ENCODE assay signal across 1 cellular context in the genomic region with DNA sequence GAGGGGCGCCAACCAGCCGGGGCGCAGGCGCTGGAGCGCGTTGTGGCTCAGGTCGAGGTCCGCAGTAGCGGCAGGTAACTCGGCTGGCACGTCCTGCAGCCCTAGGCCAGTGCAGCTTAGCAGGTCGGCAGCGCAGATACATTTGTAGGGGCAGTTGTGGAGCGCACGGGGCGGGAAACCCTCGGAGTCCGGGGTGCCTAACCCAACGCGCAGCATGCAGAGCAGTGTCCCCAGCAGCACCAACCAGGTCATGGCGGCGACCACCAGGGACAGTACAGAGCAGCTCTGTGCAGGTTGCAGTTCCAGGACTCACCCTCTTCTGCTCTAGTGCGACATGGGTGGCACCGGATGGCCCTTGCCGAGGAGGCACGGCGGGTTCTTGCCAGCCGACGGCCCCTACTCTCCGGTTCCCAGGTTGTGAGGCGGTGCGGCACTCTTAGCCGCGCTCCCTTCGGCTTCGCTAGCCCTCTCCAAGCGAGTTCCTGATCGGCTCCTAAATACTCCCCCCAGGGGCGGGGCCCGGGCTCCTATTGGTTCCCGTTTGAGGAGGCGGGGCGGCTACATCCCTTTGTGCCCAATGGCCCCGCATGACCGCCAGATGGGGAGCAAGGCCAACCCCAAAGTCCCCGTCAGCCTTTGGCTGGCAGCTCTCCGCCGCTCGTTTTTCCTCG.
TF ChIP-seq lines count a peak whose summit lies in the region.

A gene with protein sequence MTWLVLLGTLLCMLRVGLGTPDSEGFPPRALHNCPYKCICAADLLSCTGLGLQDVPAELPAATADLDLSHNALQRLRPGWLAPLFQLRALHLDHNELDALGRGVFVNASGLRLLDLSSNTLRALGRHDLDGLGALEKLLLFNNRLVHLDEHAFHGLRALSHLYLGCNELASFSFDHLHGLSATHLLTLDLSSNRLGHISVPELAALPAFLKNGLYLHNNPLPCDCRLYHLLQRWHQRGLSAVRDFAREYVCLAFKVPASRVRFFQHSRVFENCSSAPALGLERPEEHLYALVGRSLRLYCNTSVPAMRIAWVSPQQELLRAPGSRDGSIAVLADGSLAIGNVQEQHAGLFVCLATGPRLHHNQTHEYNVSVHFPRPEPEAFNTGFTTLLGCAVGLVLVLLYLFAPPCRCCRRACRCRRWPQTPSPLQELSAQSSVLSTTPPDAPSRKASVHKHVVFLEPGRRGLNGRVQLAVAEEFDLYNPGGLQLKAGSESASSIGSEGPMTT (minus strand): TSS at position 471 of the 671 bp plus-strand sequence. CDS start 219 bp downstream, at position 252.

TF ChIP-seq in K562, 482 proteins besides CTCF, POLR2A, EP300 and RAD21 (continued from another document):
- peak in 1 of 3 experiments; percentile 30; a peak in 1 of 6 replicates for TF ChIP-seq ZBTB11 (CRISPR knock-in tag; IDR thresholded peaks at IDR 0.05)
- no peak for TF ChIP-seq ZFP1 (CRISPR knock-in tag; IDR thresholded peaks at IDR 0.05)
- TF ChIP-seq SNRNP70 (optimal IDR thresholded peaks at IDR 0.05; ENCODE audit: low read depth, low read length), result no peak
- TF ChIP-seq, protein P1, sequence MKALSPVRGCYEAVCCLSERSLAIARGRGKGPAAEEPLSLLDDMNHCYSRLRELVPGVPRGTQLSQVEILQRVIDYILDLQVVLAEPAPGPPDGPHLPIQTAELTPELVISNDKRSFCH (CRISPR knock-in tag; IDR thresholded peaks at IDR 0.05), result no peak
- TF ChIP-seq, protein P1 (tag; IDR thresholded peaks at IDR 0.05), result no peak
- peak; percentile 71 for TF ChIP-seq POLR2G (IDR thresholded peaks at IDR 0.05; ENCODE audit: low read depth, low read length)
- TF ChIP-seq HSF4 (CRISPR knock-in tag; IDR thresholded peaks at IDR 0.05; ENCODE audit: borderline replicate concordance), result no peak
- TF ChIP-seq ZNF212 (CRISPR knock-in tag; IDR thresholded peaks at IDR 0.05), result no peak
- no peak for TF ChIP-seq RERE (CRISPR knock-in tag; IDR thresholded peaks at IDR 0.05; ENCODE audit: borderline replicate concordance)
- TF ChIP-seq MITF (IDR thresholded peaks at IDR 0.05), result no peak
- peak; percentile 72 for TF ChIP-seq ZBTB33 (CRISPR knock-in tag; IDR thresholded peaks at IDR 0.05)
- peak; percentile 27 for TF ChIP-seq RBFOX2 (IDR thresholded peaks at IDR 0.05; ENCODE audit: low read depth, low read length)
- no peak for TF ChIP-seq RFX5 (IDR thresholded peaks at IDR 0.05; ENCODE audit: low read depth, low read length)
- TF ChIP-seq NFYB (IDR thresholded peaks at IDR 0.05; ENCODE audit: extremely low read depth, insufficient read length), result peak; percentile 22
- peak; percentile 55 for TF ChIP-seq CCNT2 (IDR thresholded peaks at IDR 0.05; ENCODE audit: borderline replicate concordance, extremely low read depth, insufficient read length, low read depth, low read length)
- peak; percentile 62 for TF ChIP-seq RBM22 (IDR thresholded peaks at IDR 0.05; ENCODE audit: low read depth, low read length, poor library complexity, severe bottlenecking)
- TF ChIP-seq NELFE (IDR thresholded peaks at IDR 0.05; ENCODE audit: insufficient read depth, insufficient read length), result no peak
- TF ChIP-seq, protein P2, sequence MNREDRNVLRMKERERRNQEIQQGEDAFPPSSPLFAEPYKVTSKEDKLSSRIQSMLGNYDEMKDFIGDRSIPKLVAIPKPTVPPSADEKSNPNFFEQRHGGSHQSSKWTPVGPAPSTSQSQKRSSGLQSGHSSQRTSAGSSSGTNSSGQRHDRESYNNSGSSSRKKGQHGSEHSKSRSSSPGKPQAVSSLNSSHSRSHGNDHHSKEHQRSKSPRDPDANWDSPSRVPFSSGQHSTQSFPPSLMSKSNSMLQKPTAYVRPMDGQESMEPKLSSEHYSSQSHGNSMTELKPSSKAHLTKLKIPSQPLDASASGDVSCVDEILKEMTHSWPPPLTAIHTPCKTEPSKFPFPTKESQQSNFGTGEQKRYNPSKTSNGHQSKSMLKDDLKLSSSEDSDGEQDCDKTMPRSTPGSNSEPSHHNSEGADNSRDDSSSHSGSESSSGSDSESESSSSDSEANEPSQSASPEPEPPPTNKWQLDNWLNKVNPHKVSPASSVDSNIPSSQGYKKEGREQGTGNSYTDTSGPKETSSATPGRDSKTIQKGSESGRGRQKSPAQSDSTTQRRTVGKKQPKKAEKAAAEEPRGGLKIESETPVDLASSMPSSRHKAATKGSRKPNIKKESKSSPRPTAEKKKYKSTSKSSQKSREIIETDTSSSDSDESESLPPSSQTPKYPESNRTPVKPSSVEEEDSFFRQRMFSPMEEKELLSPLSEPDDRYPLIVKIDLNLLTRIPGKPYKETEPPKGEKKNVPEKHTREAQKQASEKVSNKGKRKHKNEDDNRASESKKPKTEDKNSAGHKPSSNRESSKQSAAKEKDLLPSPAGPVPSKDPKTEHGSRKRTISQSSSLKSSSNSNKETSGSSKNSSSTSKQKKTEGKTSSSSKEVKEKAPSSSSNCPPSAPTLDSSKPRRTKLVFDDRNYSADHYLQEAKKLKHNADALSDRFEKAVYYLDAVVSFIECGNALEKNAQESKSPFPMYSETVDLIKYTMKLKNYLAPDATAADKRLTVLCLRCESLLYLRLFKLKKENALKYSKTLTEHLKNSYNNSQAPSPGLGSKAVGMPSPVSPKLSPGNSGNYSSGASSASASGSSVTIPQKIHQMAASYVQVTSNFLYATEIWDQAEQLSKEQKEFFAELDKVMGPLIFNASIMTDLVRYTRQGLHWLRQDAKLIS (CRISPR knock-in tag; IDR thresholded peaks at IDR 0.05), result no peak
